ENCODE assay signal across 11 cellular contexts in genomic region chr12:112855375-112855774, GRCh38. TPM values are rescaled to one million over a fixed set of nuclear protein-coding genes. Genes with fewer than 3 reads are reported as not detected.
DNase-seq lines count a peak whose midpoint lies in the region; ATAC-seq and TF ChIP-seq lines count a peak whose summit lies in the region.
"Had no signal": no experiment of that assay in that cellular context is flagged by ENCODE, and none has a peak within 500 bp of the region (broad histone marks: within the 10 kb centered on the region; RNA-seq: fewer than 3 reads in every experiment).

No MANE protein-coding gene starts in this region.

- no peak for ATAC-seq in GM21576 (IDR thresholded peaks at IDR 0.05; ENCODE audit: unreplicated experiment)
- ATAC-seq: pancreas had no signal

- no peak overlapping the region for H4K8ac ChIP-seq in mesenchymal stem cell (ENCODE audit: low read length)

- no peaks in the 10 kb centered on the region for H3K9me2 ChIP-seq in SK-N-SH

- H3K36me3 ChIP-seq in SK-N-SH (replicated peaks in 1 of 2; ENCODE audit: control insufficient read depth in 1 of 2, insufficient read depth in 2 of 2, low read length in 1 of 2) (no peaks in the 10 kb centered on the region), mesenchymal stem cell (ENCODE audit: control insufficient read depth in 1 of 2, insufficient read depth in 2 of 2, low read depth in 1 of 2, low read length in 2 of 2) (no peaks in the 10 kb centered on the region)
- H3K36me3 ChIP-seq: HAP-1, pancreas, SJSA1 had no signal

- CTCF ChIA-PET in SK-N-SH (lab: Yijun Ruan, JAX) = interaction anchor here (0.8 to 3.6 kb wide), 9 partner anchors 10 to 64 kb away, joined by 3 to 15 read pairs (median 8); partner anchors contain the start of gene RPH3A

- no peak overlapping the region for H2BK12ac ChIP-seq in mesenchymal stem cell (ENCODE audit: low read length in 2 of 2)

- H2AFZ ChIP-seq in SK-N-SH (ENCODE audit: low read depth) (no peak overlapping the region), mesenchymal stem cell (ENCODE audit: low read depth, low read length) (no peak overlapping the region)

- H3K27me3 ChIP-seq in SK-N-SH (ENCODE audit: insufficient read depth) = no peaks in the 10 kb centered on the region
- H3K27me3 ChIP-seq in mesenchymal stem cell (ENCODE audit: control insufficient read depth in 1 of 2, insufficient read depth in 1 of 2, low read length in 2 of 2) = peaks cover 2 to 84% of the 10 kb centered on the region in 2 experiments
- H3K27me3 ChIP-seq: SJSA1 had no signal

- H3K27ac ChIP-seq in SK-N-SH (ENCODE audit: low read depth in 2 of 2, low read length in 1 of 2) = peak overlapping the region in 1 of 2 experiments; percentile 62; a peak in 2 of 4 replicates
- no peak overlapping the region for H3K27ac ChIP-seq in mesenchymal stem cell (ENCODE audit: low read length, poor library complexity, severe bottlenecking)
- H3K27ac ChIP-seq: pancreas, SJSA1 had no signal

- no peak overlapping the region for H3K4ac ChIP-seq in mesenchymal stem cell (ENCODE audit: low read depth in 1 of 2, low read length in 2 of 2)

- H3K14ac ChIP-seq in mesenchymal stem cell (ENCODE audit: low read length in 2 of 2) = no peak overlapping the region

- no peak overlapping the region for H3K23ac ChIP-seq in mesenchymal stem cell (ENCODE audit: low read length in 2 of 2)

- H2BK120ac ChIP-seq in mesenchymal stem cell (ENCODE audit: low read depth, low read length) = no peak overlapping the region

- WGBS in SK-N-SH (ENCODE audit: low lambda C conversion rate) = 51% methylated on average over 3 of the region's 3 CpGs
- 66% methylated on average over 3 of the region's 3 CpGs for WGBS in mesenchymal stem cell

- peak; percentile 37 for TF ChIP-seq CTCF in SK-N-SH (IDR thresholded peaks at IDR 0.05)

- H4K20me1 ChIP-seq in SK-N-SH (ENCODE audit: insufficient read depth) = no peaks in the 10 kb centered on the region

- H2BK15ac ChIP-seq in mesenchymal stem cell (ENCODE audit: low read depth, poor library complexity, severe bottlenecking) = no peak overlapping the region

- H2BK5ac ChIP-seq in mesenchymal stem cell (ENCODE audit: low read depth, low read length, poor library complexity, severe bottlenecking) = no peak overlapping the region

- peak; percentile 9 for DNase-seq in EL
- peak; percentile 34 for DNase-seq in HPDE6-E6E7 (ENCODE audit: extremely low spot score)
- DNase-seq in SK-N-SH = peak; percentile 61
- peak; percentile 7 for DNase-seq in iris pigment epithelial cell (ENCODE audit: low read depth)
- DNase-seq in hippocampal formation (lab: John Stamatoyannopoulos, UW) = no peak
- no peak for DNase-seq in mesenchymal stem cell
- DNase-seq in activated CD8-positive, alpha-beta memory T cell treated with anti-CD3 and anti-CD28 coated beads, Interleukin-2, amount 50 U/mL, for 4 hours = no peak
- DNase-seq: pancreas had no signal

- no peak overlapping the region for H4K91ac ChIP-seq in mesenchymal stem cell (ENCODE audit: low read length)

- H3K79me1 ChIP-seq in mesenchymal stem cell (replicated peaks; ENCODE audit: low read length, poor library complexity, severe bottlenecking) = no peaks in the 10 kb centered on the region

- POLR2A ChIA-PET in SK-N-SH (lab: Yijun Ruan, JAX) = no interaction called here

- no peaks in the 10 kb centered on the region for H3K79me2 ChIP-seq in SK-N-SH (ENCODE audit: insufficient read depth)

- H3K4me1 ChIP-seq in SK-N-SH (ENCODE audit: control insufficient read depth in 1 of 2, insufficient read depth in 2 of 2, low read depth in 1 of 2, low read length in 1 of 2) = peaks cover 0 to 30% of the 10 kb centered on the region in 2 experiments; a peak in 1 of 4 replicates
- H3K4me1 ChIP-seq in mesenchymal stem cell (ENCODE audit: control insufficient read depth, insufficient read depth, low read depth, low read length) = peaks cover 1% of the 10 kb centered on the region
- H3K4me1 ChIP-seq: HAP-1, pancreas, SJSA1 had no signal

- H3K9me3 ChIP-seq in SK-N-SH (no peaks in the 10 kb centered on the region), mesenchymal stem cell (ENCODE audit: control insufficient read depth, low read length) (peaks cover 3% of the 10 kb centered on the region)
- H3K9me3 ChIP-seq: HAP-1, pancreas, SJSA1 had no signal

- no peak overlapping the region for H3K18ac ChIP-seq in mesenchymal stem cell (ENCODE audit: low read depth in 1 of 2, low read length in 2 of 2)

- H2AK5ac ChIP-seq in mesenchymal stem cell (ENCODE audit: low read length, severe bottlenecking) = no peak overlapping the region

- TF ChIP-seq EP300 in SK-N-SH (IDR thresholded peaks at IDR 0.05; ENCODE audit: borderline replicate concordance in 1 of 2, low read depth in 1 of 2, low read length in 1 of 2) = peak in 1 of 2 experiments; percentile 63; a peak in 2 of 4 replicates

- no peak overlapping the region for H3K9ac ChIP-seq in SK-N-SH
- no peak overlapping the region for H3K9ac ChIP-seq in mesenchymal stem cell (ENCODE audit: low read length)

- H3F3A ChIP-seq in SK-N-SH (replicated peaks; ENCODE audit: insufficient read depth) = no peaks in the 10 kb centered on the region

- H3K4me2 ChIP-seq in SK-N-SH = no peak overlapping the region
- no peak overlapping the region for H3K4me2 ChIP-seq in mesenchymal stem cell (ENCODE audit: low read length, poor library complexity, severe bottlenecking)

- peak; percentile 58 for TF ChIP-seq RAD21 in SK-N-SH (IDR thresholded peaks at IDR 0.05; ENCODE audit: low read length)

- H3K4me3 ChIP-seq in SK-N-SH (ENCODE audit: low read depth in 2 of 2, low read length in 1 of 2) (no peak overlapping the region), mesenchymal stem cell (ENCODE audit: insufficient read depth in 1 of 2, low read depth in 1 of 2, low read length in 2 of 2) (no peak overlapping the region)
- H3K4me3 ChIP-seq: HAP-1, pancreas, SJSA1 had no signal

TF ChIP-seq in SK-N-SH, 30 proteins besides CTCF, POLR2A, EP300 and RAD21:
- TF ChIP-seq NFIC (IDR thresholded peaks at IDR 0.05; ENCODE audit: borderline replicate concordance) = no peak
- TF ChIP-seq GATA2 (CRISPR knock-in tag; IDR thresholded peaks at IDR 0.05) = peak; percentile 52
- TF ChIP-seq MXI1 (IDR thresholded peaks at IDR 0.05; ENCODE audit: low read depth, low read length) = peak; percentile 69; the same call in 1 of the 2 replicates
- no peak for TF ChIP-seq SIN3A (IDR thresholded peaks at IDR 0.05; ENCODE audit: borderline replicate concordance, low read depth, low read length)
- no peak for TF ChIP-seq ZBTB33 (IDR thresholded peaks at IDR 0.05; ENCODE audit: borderline replicate concordance, low read depth)
- no peak for TF ChIP-seq FOXJ3 (CRISPR knock-in tag; IDR thresholded peaks at IDR 0.05)
- no peak for TF ChIP-seq USF1 (IDR thresholded peaks at IDR 0.05; ENCODE audit: borderline replicate concordance, low read depth)
- no peak for TF ChIP-seq FOSL2 (IDR thresholded peaks at IDR 0.05; ENCODE audit: borderline replicate concordance, low read depth)
- no peak for TF ChIP-seq RXRA (IDR thresholded peaks at IDR 0.05; ENCODE audit: borderline replicate concordance, low read depth)

RNA-seq across cellular contexts. Expression of gene OAS1, which starts 51.4 kb away (rescaled TPM):
- 1.1 and 1.3 TPM in 2 replicates for polyA plus RNA-seq in SK-N-SH (2012; rRNA removed)
- polyA plus RNA-seq in SK-N-SH (2012; cell fraction: cytosol; rRNA removed) = 1.1 and 1.9 TPM in 2 replicates
- polyA plus RNA-seq in SK-N-SH (2012; cell fraction: nucleus; rRNA removed) = 1.1 and 1.4 TPM in 2 replicates
- 1.4 TPM for polyA plus RNA-seq in mesenchymal stem cell (2013, experiment 1 of 2)
- polyA plus RNA-seq in mesenchymal stem cell (2013, experiment 2 of 2) = 1.7 TPM

Comparison
In these comparisons a context has a peak if more than half of its experiments do, and no peak if none do; other contexts are left out.
1. DNase-seq: peak in EL (single experiment), HPDE6-E6E7 (single experiment), SK-N-SH (single experiment) and iris pigment epithelial cell (single experiment); none in hippocampal formation (0 of 2), mesenchymal stem cell (single experiment) and activated CD8-positive, alpha-beta memory T cell treated with anti-CD3 and anti-CD28 coated beads, Interleukin-2, amount 50 U/mL, for 4 hours (single experiment).